ENCODE assay signal across 18 cellular contexts in genomic region chr3:151199569-151200438, GRCh38. TPM values are rescaled to one million over a fixed set of nuclear protein-coding genes. Genes with fewer than 3 reads are reported as not detected.
DNase-seq lines count a peak whose midpoint lies in the region; ATAC-seq lines count a peak whose summit lies in the region.
"Had no signal": no experiment of that assay in that cellular context is flagged by ENCODE, and none has a peak within 500 bp of the region (broad histone marks: within the 10 kb centered on the region; RNA-seq: fewer than 3 reads in every experiment).

No MANE protein-coding gene starts in this region.

- ATAC-seq in T-helper 17 cell: no peak
- no peak for ATAC-seq in stimulated activated naive CD8-positive, alpha-beta T cell treated with anti-CD3 and anti-CD28 coated beads, Interleukin-15, amount 100 ng/mL, for 72 hours
- ATAC-seq in GM21619 (IDR thresholded peaks at IDR 0.05; ENCODE audit: unreplicated experiment): no peak
- ATAC-seq in GM18520 (IDR thresholded peaks at IDR 0.05; ENCODE audit: unreplicated experiment): no peak
- ATAC-seq: Panc1 had no signal

- H3K4me1 Mint-ChIP-seq in activated T-cell treated with anti-CD3 and anti-CD28 coated beads, Interleukin-2, amount 50 U/mL, for 24 hours (ENCODE audit: low read depth): peaks cover 56% of the 10 kb centered on the region
- peaks cover 24% of the 10 kb centered on the region for H3K4me1 Mint-ChIP-seq in T-helper 17 cell
- peaks cover 38% of the 10 kb centered on the region for H3K4me1 Mint-ChIP-seq in stimulated activated naive CD8-positive, alpha-beta T cell treated with anti-CD3 and anti-CD28 coated beads, Interleukin-15, amount 100 ng/mL, for 72 hours
- H3K4me1 Mint-ChIP-seq: neural progenitor cell had no signal

- H3K27me3 Mint-ChIP-seq in activated T-cell treated with anti-CD3 and anti-CD28 coated beads, Interleukin-2, amount 50 U/mL, for 24 hours: no peaks in the 10 kb centered on the region
- no peaks in the 10 kb centered on the region for H3K27me3 Mint-ChIP-seq in T-helper 17 cell
- H3K27me3 Mint-ChIP-seq in stimulated activated naive CD8-positive, alpha-beta T cell treated with anti-CD3 and anti-CD28 coated beads, Interleukin-15, amount 100 ng/mL, for 72 hours: no peaks in the 10 kb centered on the region

- H3K4me3 Mint-ChIP-seq in activated T-cell treated with anti-CD3 and anti-CD28 coated beads, Interleukin-2, amount 50 U/mL, for 24 hours: peak overlapping the region; percentile 91
- peak overlapping the region; percentile 13 for H3K4me3 Mint-ChIP-seq in T-helper 17 cell
- peak overlapping the region; percentile 72 to 88 for H3K4me3 Mint-ChIP-seq in stimulated activated naive CD8-positive, alpha-beta T cell treated with anti-CD3 and anti-CD28 coated beads, Interleukin-15, amount 100 ng/mL, for 72 hours
- H3K4me3 Mint-ChIP-seq: neural progenitor cell had no signal

- peaks cover 75% of the 10 kb centered on the region for H3K36me3 Mint-ChIP-seq in activated T-cell treated with anti-CD3 and anti-CD28 coated beads, Interleukin-2, amount 50 U/mL, for 24 hours (ENCODE audit: low read depth)
- H3K36me3 Mint-ChIP-seq in T-helper 17 cell (ENCODE audit: low read depth): peaks cover 6% of the 10 kb centered on the region

- peaks cover 6% of the 10 kb centered on the region for H3K9me3 Mint-ChIP-seq in activated T-cell treated with anti-CD3 and anti-CD28 coated beads, Interleukin-2, amount 50 U/mL, for 24 hours
- H3K9me3 Mint-ChIP-seq in stimulated activated naive CD8-positive, alpha-beta T cell treated with anti-CD3 and anti-CD28 coated beads, Interleukin-15, amount 100 ng/mL, for 72 hours: no peaks in the 10 kb centered on the region
- H3K9me3 Mint-ChIP-seq: neural progenitor cell had no signal

- H3K4me3 ChIP-seq in H7 (ENCODE audit: insufficient read depth, low read depth, low read length): no peak overlapping the region
- H3K4me3 ChIP-seq: HAP-1, neural progenitor cell, right atrium auricular region, tibial artery had no signal

- no peaks in the 10 kb centered on the region for H3K27me3 ChIP-seq in H7 (ENCODE audit: control insufficient read depth, insufficient read depth, low read length)
- H3K27me3 ChIP-seq: neural progenitor cell, right atrium auricular region, tibial artery had no signal

- no peaks in the 10 kb centered on the region for H3K9me3 ChIP-seq in T-helper 17 cell (ENCODE audit: control insufficient read depth, low read length, poor library complexity, severe bottlenecking)
- H3K9me3 ChIP-seq: HAP-1, right atrium auricular region, tibial artery had no signal

- no peak for DNase-seq in activated T-cell treated with anti-CD3 and anti-CD28 coated beads, Interleukin-2, amount 50 U/mL, for 24 hours
- DNase-seq in activated T-cell treated with anti-CD3 and anti-CD28 coated beads for 4 hours (no peak), T-helper 17 cell (no peak), fibroblast of gingiva (ENCODE audit: low read depth) (peak; percentile 45), H7 (no peak)
- no peak for DNase-seq in stimulated activated naive CD8-positive, alpha-beta T cell treated with anti-CD3 and anti-CD28 coated beads, Interleukin-15, amount 100 ng/mL, for 72 hours
- DNase-seq: glutamatergic neuron, MM.1S, tibial artery had no signal

- no peaks in the 10 kb centered on the region for H3K36me3 ChIP-seq in H7 (replicated peaks; ENCODE audit: control insufficient read depth, insufficient read depth, low read length)
- H3K36me3 ChIP-seq: HAP-1, neural progenitor cell, right atrium auricular region, tibial artery had no signal

- peak overlapping the region; percentile 95 for H3K27ac Mint-ChIP-seq in activated T-cell treated with anti-CD3 and anti-CD28 coated beads, Interleukin-2, amount 50 U/mL, for 24 hours
- peak overlapping the region; percentile 98 for H3K27ac Mint-ChIP-seq in T-helper 17 cell
- H3K27ac Mint-ChIP-seq in stimulated activated naive CD8-positive, alpha-beta T cell treated with anti-CD3 and anti-CD28 coated beads, Interleukin-15, amount 100 ng/mL, for 72 hours: peak overlapping the region; percentile 91 to 97
- H3K27ac Mint-ChIP-seq: neural progenitor cell had no signal

RNA-seq across cellular contexts. Expression of gene GPR171, which starts 3.2 kb away (rescaled TPM):
- 10 to 100 TPM; 20.7 to 33.8 TPM for total RNA-seq in T-helper 17 cell
- total RNA-seq in H7 (2014; rRNA removed; shearing (Covaris generic)): not detected in 2 replicates
- total RNA-seq: A673, astrocyte, epithelial cell of proximal tubule had no signal

Comparison
In these comparisons a context has a peak if more than half of its experiments do, and no peak if none do; other contexts are left out.
1. H3K4me3 Mint-ChIP-seq: peak in every context shown above with its lines; median percentile 91 in activated T-cell treated with anti-CD3 and anti-CD28 coated beads, Interleukin-2, amount 50 U/mL, for 24 hours; 80 in stimulated activated naive CD8-positive, alpha-beta T cell treated with anti-CD3 and anti-CD28 coated beads, Interleukin-15, amount 100 ng/mL, for 72 hours; 13 in T-helper 17 cell.
2. RNA of gene GPR171, which starts 3.2 kb away (total RNA-seq): 20.7 to 33.8 TPM in T-helper 17 cell; not detected in H7; every median in the first group is over 10 times any median in the second.
3. Peak in every context shown above with its lines, with median percentiles within 50 percentile points of each other: H3K27ac Mint-ChIP-seq.